Comparison of ENCODE assay signal across 19 cellular contexts in genomic region chr1:11044849-11045427, GRCh38. TPM values are rescaled to one million over a fixed set of nuclear protein-coding genes. Genes with fewer than 3 reads are reported as not detected.
"Had no signal": no experiment of that assay in that cellular context is flagged by ENCODE, and none has a peak within 500 bp of the region (broad histone marks: within the 10 kb centered on the region; RNA-seq: fewer than 3 reads in every experiment).

No MANE protein-coding gene starts in this region.

- H3K36me3 ChIP-seq: gastrocnemius medialis, heart right ventricle, left ventricle myocardium inferior, right atrium auricular region, stomach, thoracic aorta had no signal

- H3K27ac ChIP-seq: body of pancreas, coronary artery, gastrocnemius medialis, heart right ventricle, left ventricle myocardium inferior, right atrium auricular region, stomach, thoracic aorta had no signal

- H3K36me3 Mint-ChIP-seq: mesothelial cell of epicardium had no signal

- H3K9me3 Mint-ChIP-seq: activated CD8-positive, alpha-beta T cell treated with anti-CD3 and anti-CD28 coated beads for 36 hours; activated T-helper 17 cell treated with anti-CD3 and anti-CD28 coated beads, Interleukin-2, amount 50 U/mL, for 72 hours; mesothelial cell of epicardium had no signal

- H3K27ac Mint-ChIP-seq: activated CD8-positive, alpha-beta T cell treated with anti-CD3 and anti-CD28 coated beads for 36 hours; activated T-helper 17 cell treated with anti-CD3 and anti-CD28 coated beads, Interleukin-2, amount 50 U/mL, for 72 hours; mesothelial cell of epicardium had no signal

- H3K4me3 ChIP-seq: body of pancreas, coronary artery, gastrocnemius medialis, heart right ventricle, left ventricle myocardium inferior, right atrium auricular region, stomach, thoracic aorta had no signal

- ATAC-seq: activated CD8-positive, alpha-beta T cell treated with anti-CD3 and anti-CD28 coated beads for 36 hours; activated T-helper 17 cell treated with anti-CD3 and anti-CD28 coated beads, Interleukin-2, amount 50 U/mL, for 72 hours; body of pancreas; gastrocnemius medialis had no signal

- H3K9me3 ChIP-seq: body of pancreas, gastrocnemius medialis, heart right ventricle, left ventricle myocardium inferior, right atrium auricular region, stomach, thoracic aorta had no signal

- H3K4me3 Mint-ChIP-seq: activated CD8-positive, alpha-beta T cell treated with anti-CD3 and anti-CD28 coated beads for 36 hours; activated T-helper 17 cell treated with anti-CD3 and anti-CD28 coated beads, Interleukin-2, amount 50 U/mL, for 72 hours; mesothelial cell of epicardium had no signal

- H3K4me1 Mint-ChIP-seq: activated T-helper 17 cell treated with anti-CD3 and anti-CD28 coated beads, Interleukin-2, amount 50 U/mL, for 72 hours; mesothelial cell of epicardium had no signal

- DNase-seq: activated CD8-positive, alpha-beta T cell treated with anti-CD3 and anti-CD28 coated beads for 36 hours; activated naive CD4-positive, alpha-beta T cell treated with anti-CD3 and anti-CD28 coated beads, Interleukin-2, amount 50 U/mL, for 16 hours; amniotic stem cell; body of pancreas; central memory CD4-positive, alpha-beta T cell; effector CD4-positive, alpha-beta T cell; gastrocnemius medialis; heart right ventricle; left ventricle myocardium inferior; stomach had no signal

- H3K27me3 ChIP-seq: body of pancreas, gastrocnemius medialis, heart right ventricle, right atrium auricular region had no signal

- H3K27me3 Mint-ChIP-seq: activated CD8-positive, alpha-beta T cell treated with anti-CD3 and anti-CD28 coated beads for 36 hours; activated T-helper 17 cell treated with anti-CD3 and anti-CD28 coated beads, Interleukin-2, amount 50 U/mL, for 72 hours had no signal

- H3K4me1 ChIP-seq: body of pancreas, gastrocnemius medialis, heart right ventricle, left ventricle myocardium inferior, right atrium auricular region had no signal

RNA-seq across cellular contexts. Expression of gene MASP2, which starts 2.1 kb away (rescaled TPM):
- total RNA-seq: activated CD8-positive, alpha-beta T cell treated with anti-CD3 and anti-CD28 coated beads for 36 hours; body of pancreas; fibroblast of lung; heart right ventricle; left ventricle myocardium inferior; myocyte; right atrium auricular region; stomach; thoracic aorta; urinary bladder had no signal
- polyA plus RNA-seq: endothelial cell of umbilical vein, fibroblast of lung, stomach, urinary bladder had no signal
